Comparison of ENCODE assay signal across 23 cellular contexts in genomic region chr4:2274320-2275043, GRCh38.
"Had no signal": no experiment of that assay in that cellular context is flagged by ENCODE, and none has a peak within 500 bp of the region (broad histone marks: within the 10 kb centered on the region; RNA-seq: fewer than 3 reads in every experiment).

No MANE protein-coding gene starts in this region.

- H3K27ac Mint-ChIP-seq: activated B cell treated with CpG ODN at 0.5 μM for 24 hours; activated CD4-positive, alpha-beta T cell treated with anti-CD3 and anti-CD28 coated beads for 36 hours; activated naive CD8-positive, alpha-beta T cell; activated T-helper 2 cell treated with anti-CD3 and anti-CD28 coated beads, Interferon-gamma antibody, Interleukin-2, Interleukin-4, amounts not matched to agents 10 μg/mL and 5 μg/mL and 100 μg/mL, durations not matched to agents 14 hours and 24 hours and 36 hours had no signal

- H3K36me3 Mint-ChIP-seq: activated naive CD8-positive, alpha-beta T cell had no signal

- H3K27me3 ChIP-seq: adrenal gland, gastroesophageal sphincter, heart left ventricle, sigmoid colon, thyroid gland, upper lobe of right lung had no signal

- H3K27me3 Mint-ChIP-seq: activated B cell treated with CpG ODN at 0.5 μM for 24 hours; activated CD4-positive, alpha-beta T cell treated with anti-CD3 and anti-CD28 coated beads for 36 hours; activated naive CD8-positive, alpha-beta T cell had no signal

- H3K4me3 Mint-ChIP-seq: activated B cell treated with CpG ODN at 0.5 μM for 24 hours; activated CD4-positive, alpha-beta T cell treated with anti-CD3 and anti-CD28 coated beads for 36 hours; activated naive CD8-positive, alpha-beta T cell; activated T-cell treated with anti-CD3 and anti-CD28 coated beads, Interleukin-2, amount 50 U/mL, for 4 hours; neural crest cell had no signal

- H3K4me1 ChIP-seq: gastroesophageal sphincter, sigmoid colon, thyroid gland, upper lobe of right lung had no signal

- H3K27ac ChIP-seq: adrenal gland, epithelial cell of prostate, gastroesophageal sphincter, heart left ventricle, sigmoid colon, thyroid gland, upper lobe of right lung had no signal

- H3K9me3 Mint-ChIP-seq: activated B cell treated with CpG ODN at 0.5 μM for 24 hours; activated T-cell treated with anti-CD3 and anti-CD28 coated beads, Interleukin-2, amount 50 U/mL, for 4 hours; activated T-helper 2 cell treated with anti-CD3 and anti-CD28 coated beads, Interferon-gamma antibody, Interleukin-2, Interleukin-4, amounts not matched to agents 10 μg/mL and 5 μg/mL and 100 μg/mL, durations not matched to agents 14 hours and 24 hours and 36 hours; neural crest cell had no signal

- H3K4me1 Mint-ChIP-seq: activated B cell treated with CpG ODN at 0.5 μM for 24 hours; activated CD4-positive, alpha-beta T cell treated with anti-CD3 and anti-CD28 coated beads for 36 hours; neural crest cell had no signal

- H3K36me3 ChIP-seq: adrenal gland, heart left ventricle, sigmoid colon, thyroid gland, upper lobe of right lung had no signal

- ATAC-seq: activated CD4-positive, alpha-beta T cell treated with anti-CD3 and anti-CD28 coated beads for 36 hours; activated T-cell treated with anti-CD3 and anti-CD28 coated beads, Interleukin-2, amount 50 U/mL, for 4 hours; gastroesophageal sphincter; heart left ventricle; left cardiac atrium; stimulated activated naive CD8-positive, alpha-beta T cell treated with anti-CD3 and anti-CD28 coated beads, Interleukin-15, Interleukin-2, amounts not matched to agents 100 U/mL and 50 U/mL, for 24 hours; upper lobe of right lung had no signal

- H3K9me3 ChIP-seq: adrenal gland, gastroesophageal sphincter, heart left ventricle, sigmoid colon, thyroid gland, upper lobe of right lung had no signal

- DNase-seq: activated B cell treated with CpG ODN at 0.5 μM for 24 hours; activated CD4-positive, alpha-beta T cell treated with anti-CD3 and anti-CD28 coated beads for 36 hours; activated CD4-positive, alpha-beta T cell treated with anti-CD3 and anti-CD28 coated beads, Interleukin-2, amount 50 U/mL, for 48 hours; activated CD8-positive, alpha-beta memory T cell treated with anti-CD3 and anti-CD28 coated beads, Interleukin-2, amount 50 U/mL, for 48 hours; activated naive CD4-positive, alpha-beta T cell; activated T-cell treated with anti-CD3 and anti-CD28 coated beads, Interleukin-2, amount 50 U/mL, for 4 hours; adrenal gland; central memory CD4-positive, alpha-beta T cell; cortex of kidney; mesenchymal stem cell; stimulated activated CD4-positive, alpha-beta T cell treated with anti-CD3 and anti-CD28 coated beads, Interleukin-4, amount 100 ng/mL, for 1 hour; stimulated activated naive CD8-positive, alpha-beta T cell treated with anti-CD3 and anti-CD28 coated beads, Interleukin-15, Interleukin-2, amounts not matched to agents 100 U/mL and 50 U/mL, for 24 hours; T1000; thyroid gland; upper lobe of right lung had no signal

- H3K4me3 ChIP-seq: adrenal gland, gastroesophageal sphincter, heart left ventricle, sigmoid colon, thyroid gland, upper lobe of right lung had no signal
